ENCODE assay signal across 23 cellular contexts in genomic region chr18:4399929-4400328, GRCh38. TPM values are rescaled to one million over a fixed set of nuclear protein-coding genes. Genes with fewer than 3 reads are reported as not detected.
"Had no signal": no experiment of that assay in that cellular context is flagged by ENCODE, and none has a peak within 500 bp of the region (broad histone marks: within the 10 kb centered on the region; RNA-seq: fewer than 3 reads in every experiment).

No MANE protein-coding gene starts in this region.

- H3K27me3 ChIP-seq: ascending aorta, brain microvascular endothelial cell, left lung, spleen, testis, uterus had no signal

- H3K9me3 ChIP-seq: ascending aorta, left lung, testis, uterus had no signal

- H3K4me1 ChIP-seq: ascending aorta, left lung, spleen, testis, uterus had no signal

- H3K36me3 ChIP-seq: ascending aorta, brain microvascular endothelial cell, left lung, spleen, uterus had no signal

- DNase-seq: activated CD4-positive, alpha-beta memory T cell treated with anti-CD3 and anti-CD28 coated beads, Interleukin-2, amount 10 ng/mL, durations not matched to agents 7 days and 5 days; activated CD4-positive, alpha-beta T cell treated with anti-CD3 and anti-CD28 coated beads for 4 hours; activated CD4-positive, CD25-positive, alpha-beta regulatory T cell; activated effector memory CD4-positive, alpha-beta T cell treated with anti-CD3 and anti-CD28 coated beads, Interleukin-2, amount 50 U/mL, for 16 hours; activated T-cell treated with anti-CD3 and anti-CD28 coated beads, Interleukin-2, amount 50 U/mL, for 72 hours; brain microvascular endothelial cell; dermis blood vessel endothelial cell; effector CD8-positive, alpha-beta T cell; erythroblast; foreskin fibroblast; immature natural killer cell; kidney glomerular epithelial cell; left lung; naive thymus-derived CD4-positive, alpha-beta T cell; spleen; stimulated activated CD4-positive, alpha-beta T cell treated with anti-CD3 and anti-CD28 coated beads, Interleukin-4, amount 100 ng/mL, for 1 hour; stimulated activated naive CD4-positive, alpha-beta T cell; T-helper 9 cell; testis; trophoblast cell; uterus had no signal

- H3K27ac ChIP-seq: ascending aorta, brain microvascular endothelial cell, left lung, spleen, testis, uterus had no signal

- ATAC-seq: activated T-cell treated with anti-CD3 and anti-CD28 coated beads, Interleukin-2, amount 50 U/mL, for 72 hours; left lung; naive thymus-derived CD4-positive, alpha-beta T cell had no signal

- H3K4me3 ChIP-seq: ascending aorta, left lung, lung, spleen, testis, uterus had no signal

RNA-seq across cellular contexts. Expression of gene DLGAP1, which starts 55.2 kb away (rescaled TPM):
- polyA plus RNA-seq: immature natural killer cell; naive thymus-derived CD4-positive, alpha-beta T cell had no signal
